In the genomic region with DNA sequence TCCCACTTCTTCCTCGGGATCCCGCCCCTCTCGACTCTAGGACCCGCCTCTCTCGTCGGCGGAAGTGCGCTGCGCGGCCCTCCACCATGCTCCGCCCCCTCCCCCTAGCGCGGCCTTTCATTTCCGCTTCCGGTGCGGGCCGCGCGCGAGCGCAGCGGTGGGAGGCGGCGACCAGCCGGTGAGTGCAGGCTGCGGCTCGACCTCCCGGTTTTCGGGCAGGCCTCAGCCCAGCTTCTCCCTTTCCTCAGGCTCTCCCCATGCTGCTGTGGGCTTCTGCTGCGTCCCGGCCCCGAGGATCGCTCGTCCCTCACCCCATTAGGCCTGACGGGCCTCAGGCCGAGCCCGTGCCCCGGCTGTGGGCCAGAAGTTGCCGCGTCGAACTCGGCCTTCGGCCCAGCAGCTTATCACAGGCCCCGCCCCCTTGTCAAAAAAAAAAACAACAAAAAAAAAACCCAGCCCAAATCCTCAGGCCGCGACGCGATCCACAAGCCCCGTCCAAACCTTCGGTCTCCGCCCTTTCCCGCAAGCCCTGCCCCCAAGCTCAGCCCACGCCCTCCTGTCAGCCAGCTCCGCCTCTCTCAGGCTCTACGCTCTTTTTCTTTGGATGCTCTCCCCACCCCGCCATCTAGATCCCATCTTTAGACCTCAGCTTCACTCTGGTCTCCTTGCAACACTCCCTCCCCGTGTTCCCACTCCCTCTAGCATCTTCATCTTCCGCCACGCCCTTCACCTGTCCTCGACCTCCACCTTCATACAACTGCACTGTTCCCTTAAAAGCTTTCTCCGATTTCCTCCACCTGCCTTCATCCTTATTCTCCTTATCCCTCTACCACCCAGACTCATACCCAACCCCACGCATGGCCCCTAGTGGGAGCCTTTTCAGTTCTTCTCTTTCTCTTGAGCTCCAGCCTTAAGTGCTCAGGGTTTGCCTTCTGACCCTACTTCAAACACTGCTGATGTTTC, we compare ENCODE assay signal across 1 cellular context.
TF ChIP-seq lines count a peak whose summit lies in the region.

A gene with protein sequence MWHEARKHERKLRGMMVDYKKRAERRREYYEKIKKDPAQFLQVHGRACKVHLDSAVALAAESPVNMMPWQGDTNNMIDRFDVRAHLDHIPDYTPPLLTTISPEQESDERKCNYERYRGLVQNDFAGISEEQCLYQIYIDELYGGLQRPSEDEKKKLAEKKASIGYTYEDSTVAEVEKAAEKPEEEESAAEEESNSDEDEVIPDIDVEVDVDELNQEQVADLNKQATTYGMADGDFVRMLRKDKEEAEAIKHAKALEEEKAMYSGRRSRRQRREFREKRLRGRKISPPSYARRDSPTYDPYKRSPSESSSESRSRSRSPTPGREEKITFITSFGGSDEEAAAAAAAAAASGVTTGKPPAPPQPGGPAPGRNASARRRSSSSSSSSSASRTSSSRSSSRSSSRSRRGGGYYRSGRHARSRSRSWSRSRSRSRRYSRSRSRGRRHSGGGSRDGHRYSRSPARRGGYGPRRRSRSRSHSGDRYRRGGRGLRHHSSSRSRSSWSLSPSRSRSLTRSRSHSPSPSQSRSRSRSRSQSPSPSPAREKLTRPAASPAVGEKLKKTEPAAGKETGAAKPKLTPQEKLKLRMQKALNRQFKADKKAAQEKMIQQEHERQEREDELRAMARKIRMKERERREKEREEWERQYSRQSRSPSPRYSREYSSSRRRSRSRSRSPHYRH (plus strand): TSS at position 115 of the 963 bp plus-strand sequence. CDS start 1,168 bp downstream, outside the sequence.

TF ChIP-seq in HepG2, 621 proteins besides CTCF, POLR2A, EP300 and RAD21 (continued from another document and continues in another):
- TF ChIP-seq, protein P1, sequence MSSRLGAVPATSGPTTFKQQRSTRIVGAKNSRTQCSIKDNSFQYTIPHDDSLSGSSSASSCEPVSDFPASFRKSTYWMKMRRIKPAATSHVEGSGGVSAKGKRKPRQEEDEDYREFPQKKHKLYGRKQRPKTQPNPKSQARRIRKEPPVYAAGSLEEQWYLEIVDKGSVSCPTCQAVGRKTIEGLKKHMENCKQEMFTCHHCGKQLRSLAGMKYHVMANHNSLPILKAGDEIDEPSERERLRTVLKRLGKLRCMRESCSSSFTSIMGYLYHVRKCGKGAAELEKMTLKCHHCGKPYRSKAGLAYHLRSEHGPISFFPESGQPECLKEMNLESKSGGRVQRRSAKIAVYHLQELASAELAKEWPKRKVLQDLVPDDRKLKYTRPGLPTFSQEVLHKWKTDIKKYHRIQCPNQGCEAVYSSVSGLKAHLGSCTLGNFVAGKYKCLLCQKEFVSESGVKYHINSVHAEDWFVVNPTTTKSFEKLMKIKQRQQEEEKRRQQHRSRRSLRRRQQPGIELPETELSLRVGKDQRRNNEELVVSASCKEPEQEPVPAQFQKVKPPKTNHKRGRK (CRISPR knock-in tag; IDR thresholded peaks at IDR 0.05) = no peak
- TF ChIP-seq MED13 (CRISPR knock-in tag; IDR thresholded peaks at IDR 0.05) = peak; percentile 80; the same call in 1 of the 2 replicates
- peak; percentile 86 for TF ChIP-seq ETV5 (CRISPR knock-in tag; IDR thresholded peaks at IDR 0.05; ENCODE audit: borderline replicate concordance)
- no peak for TF ChIP-seq ZNF792 (CRISPR knock-in tag; IDR thresholded peaks at IDR 0.05)
- no peak for TF ChIP-seq ZNF761 (CRISPR knock-in tag; conservative IDR thresholded peaks at IDR 0.05)
- peak; percentile 98 for TF ChIP-seq NR2C2 (CRISPR knock-in tag; IDR thresholded peaks at IDR 0.05; ENCODE audit: borderline replicate concordance)
- TF ChIP-seq KLF16 (CRISPR knock-in tag; IDR thresholded peaks at IDR 0.05) = peak in 1 of 2 experiments; percentile 85; a peak in 2 of 4 replicates
- TF ChIP-seq CHD2 (IDR thresholded peaks at IDR 0.05; ENCODE audit: low read depth, low read length) = 0 out of 2 replicates have a peak, but pooled peaks have one; percentile 18
- peak; percentile 87 for TF ChIP-seq ELF1 (CRISPR knock-in tag; IDR thresholded peaks at IDR 0.05)
- TF ChIP-seq, protein P2, sequence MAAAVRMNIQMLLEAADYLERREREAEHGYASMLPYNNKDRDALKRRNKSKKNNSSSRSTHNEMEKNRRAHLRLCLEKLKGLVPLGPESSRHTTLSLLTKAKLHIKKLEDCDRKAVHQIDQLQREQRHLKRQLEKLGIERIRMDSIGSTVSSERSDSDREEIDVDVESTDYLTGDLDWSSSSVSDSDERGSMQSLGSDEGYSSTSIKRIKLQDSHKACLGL (CRISPR knock-in tag; IDR thresholded peaks at IDR 0.05) = peak; percentile 74
- peak; percentile 55; the same call in 1 of the 2 replicates for TF ChIP-seq ZNF605 (CRISPR knock-in tag; IDR thresholded peaks at IDR 0.05)
- TF ChIP-seq, protein P3, sequence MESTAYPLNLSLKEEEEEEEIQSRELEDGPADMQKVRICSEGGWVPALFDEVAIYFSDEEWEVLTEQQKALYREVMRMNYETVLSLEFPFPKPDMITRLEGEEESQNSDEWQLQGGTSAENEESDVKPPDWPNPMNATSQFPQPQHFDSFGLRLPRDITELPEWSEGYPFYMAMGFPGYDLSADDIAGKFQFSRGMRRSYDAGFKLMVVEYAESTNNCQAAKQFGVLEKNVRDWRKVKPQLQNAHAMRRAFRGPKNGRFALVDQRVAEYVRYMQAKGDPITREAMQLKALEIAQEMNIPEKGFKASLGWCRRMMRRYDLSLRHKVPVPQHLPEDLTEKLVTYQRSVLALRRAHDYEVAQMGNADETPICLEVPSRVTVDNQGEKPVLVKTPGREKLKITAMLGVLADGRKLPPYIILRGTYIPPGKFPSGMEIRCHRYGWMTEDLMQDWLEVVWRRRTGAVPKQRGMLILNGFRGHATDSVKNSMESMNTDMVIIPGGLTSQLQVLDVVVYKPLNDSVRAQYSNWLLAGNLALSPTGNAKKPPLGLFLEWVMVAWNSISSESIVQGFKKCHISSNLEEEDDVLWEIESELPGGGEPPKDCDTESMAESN (CRISPR knock-in tag; conservative IDR thresholded peaks at IDR 0.05) = peak; percentile 74
- TF ChIP-seq ATRX (CRISPR knock-in tag; IDR thresholded peaks at IDR 0.05; ENCODE audit: borderline replicate concordance) = no peak
- peak; percentile 12 for TF ChIP-seq SKI (IDR thresholded peaks at IDR 0.05; ENCODE audit: partially characterized antibody)
- no peak for TF ChIP-seq SRSF4 (IDR thresholded peaks at IDR 0.05; ENCODE audit: low read depth, low read length, poor library complexity, severe bottlenecking)
- TF ChIP-seq NCOR1 (IDR thresholded peaks at IDR 0.05; ENCODE audit: borderline replicate concordance, low read length) = no peak
- no peak for TF ChIP-seq ZNF446 (CRISPR knock-in tag; IDR thresholded peaks at IDR 0.05)
- TF ChIP-seq, protein P4, sequence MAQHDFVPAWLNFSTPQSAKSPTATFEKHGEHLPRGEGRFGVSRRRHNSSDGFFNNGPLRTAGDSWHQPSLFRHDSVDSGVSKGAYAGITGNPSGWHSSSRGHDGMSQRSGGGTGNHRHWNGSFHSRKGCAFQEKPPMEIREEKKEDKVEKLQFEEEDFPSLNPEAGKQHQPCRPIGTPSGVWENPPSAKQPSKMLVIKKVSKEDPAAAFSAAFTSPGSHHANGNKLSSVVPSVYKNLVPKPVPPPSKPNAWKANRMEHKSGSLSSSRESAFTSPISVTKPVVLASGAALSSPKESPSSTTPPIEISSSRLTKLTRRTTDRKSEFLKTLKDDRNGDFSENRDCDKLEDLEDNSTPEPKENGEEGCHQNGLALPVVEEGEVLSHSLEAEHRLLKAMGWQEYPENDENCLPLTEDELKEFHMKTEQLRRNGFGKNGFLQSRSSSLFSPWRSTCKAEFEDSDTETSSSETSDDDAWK (CRISPR knock-in tag; IDR thresholded peaks at IDR 0.05) = no peak
- no peak for TF ChIP-seq TCF7 (IDR thresholded peaks at IDR 0.05; ENCODE audit: low read depth)
- TF ChIP-seq ELF4 (CRISPR knock-in tag; IDR thresholded peaks at IDR 0.05; ENCODE audit: borderline replicate concordance) = no peak; the same call in 1 of the 2 replicates
- TF ChIP-seq CEBPG (CRISPR knock-in tag; IDR thresholded peaks at IDR 0.05) = no peak
- TF ChIP-seq MXI1 (IDR thresholded peaks at IDR 0.05; ENCODE audit: borderline replicate concordance, low read depth, low read length) = peak; percentile 68; the same call in 1 of the 3 replicates
- TF ChIP-seq, protein P5, sequence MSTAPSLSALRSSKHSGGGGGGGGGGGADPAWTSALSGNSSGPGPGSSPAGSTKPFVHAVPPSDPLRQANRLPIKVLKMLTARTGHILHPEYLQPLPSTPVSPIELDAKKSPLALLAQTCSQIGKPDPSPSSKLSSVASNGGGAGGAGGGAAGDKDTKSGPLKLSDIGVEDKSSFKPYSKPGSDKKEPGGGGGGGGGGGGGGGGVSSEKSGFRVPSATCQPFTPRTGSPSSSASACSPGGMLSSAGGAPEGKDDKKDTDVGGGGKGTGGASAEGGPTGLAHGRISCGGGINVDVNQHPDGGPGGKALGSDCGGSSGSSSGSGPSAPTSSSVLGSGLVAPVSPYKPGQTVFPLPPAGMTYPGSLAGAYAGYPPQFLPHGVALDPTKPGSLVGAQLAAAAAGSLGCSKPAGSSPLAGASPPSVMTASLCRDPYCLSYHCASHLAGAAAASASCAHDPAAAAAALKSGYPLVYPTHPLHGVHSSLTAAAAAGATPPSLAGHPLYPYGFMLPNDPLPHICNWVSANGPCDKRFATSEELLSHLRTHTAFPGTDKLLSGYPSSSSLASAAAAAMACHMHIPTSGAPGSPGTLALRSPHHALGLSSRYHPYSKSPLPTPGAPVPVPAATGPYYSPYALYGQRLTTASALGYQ (CRISPR knock-in tag; IDR thresholded peaks at IDR 0.05) = 0 out of 2 replicates have a peak, but pooled peaks have one; percentile 62
- peak; percentile 82 for TF ChIP-seq ZNF317 (CRISPR knock-in tag; IDR thresholded peaks at IDR 0.05)
- TF ChIP-seq, protein P6, sequence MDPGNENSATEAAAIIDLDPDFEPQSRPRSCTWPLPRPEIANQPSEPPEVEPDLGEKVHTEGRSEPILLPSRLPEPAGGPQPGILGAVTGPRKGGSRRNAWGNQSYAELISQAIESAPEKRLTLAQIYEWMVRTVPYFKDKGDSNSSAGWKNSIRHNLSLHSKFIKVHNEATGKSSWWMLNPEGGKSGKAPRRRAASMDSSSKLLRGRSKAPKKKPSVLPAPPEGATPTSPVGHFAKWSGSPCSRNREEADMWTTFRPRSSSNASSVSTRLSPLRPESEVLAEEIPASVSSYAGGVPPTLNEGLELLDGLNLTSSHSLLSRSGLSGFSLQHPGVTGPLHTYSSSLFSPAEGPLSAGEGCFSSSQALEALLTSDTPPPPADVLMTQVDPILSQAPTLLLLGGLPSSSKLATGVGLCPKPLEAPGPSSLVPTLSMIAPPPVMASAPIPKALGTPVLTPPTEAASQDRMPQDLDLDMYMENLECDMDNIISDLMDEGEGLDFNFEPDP (CRISPR knock-in tag; conservative IDR thresholded peaks at IDR 0.05) = no peak
- no peak for TF ChIP-seq SP1 (IDR thresholded peaks at IDR 0.05)
- no peak; the same call in none of the 2 replicates for TF ChIP-seq SP1 (CRISPR knock-in tag; IDR thresholded peaks at IDR 0.05)
- TF ChIP-seq STAT5B (CRISPR knock-in tag; IDR thresholded peaks at IDR 0.05) = no peak
- TF ChIP-seq SSRP1 (CRISPR knock-in tag; IDR thresholded peaks at IDR 0.05) = 0 out of 2 replicates have a peak, but pooled peaks have one; percentile 50
- TF ChIP-seq RFX1 (IDR thresholded peaks at IDR 0.05) = no peak
- no peak for TF ChIP-seq PAX8 (CRISPR knock-in tag; IDR thresholded peaks at IDR 0.05; ENCODE audit: borderline replicate concordance)
- 0 out of 2 replicates have a peak, but pooled peaks have one; percentile 75 for TF ChIP-seq ZNF333 (CRISPR knock-in tag; IDR thresholded peaks at IDR 0.05; ENCODE audit: borderline replicate concordance)
- no peak for TF ChIP-seq PHF5A (CRISPR knock-in tag; IDR thresholded peaks at IDR 0.05; ENCODE audit: low read depth, unreplicated experiment)
- TF ChIP-seq CREB1 (IDR thresholded peaks at IDR 0.05) = peak; percentile 47
- TF ChIP-seq CREB1 (CRISPR knock-in tag; IDR thresholded peaks at IDR 0.05) = peak; percentile 76
- no peak for TF ChIP-seq ZNF530 (CRISPR knock-in tag; IDR thresholded peaks at IDR 0.05; ENCODE audit: low read depth)
- TF ChIP-seq, protein P7, sequence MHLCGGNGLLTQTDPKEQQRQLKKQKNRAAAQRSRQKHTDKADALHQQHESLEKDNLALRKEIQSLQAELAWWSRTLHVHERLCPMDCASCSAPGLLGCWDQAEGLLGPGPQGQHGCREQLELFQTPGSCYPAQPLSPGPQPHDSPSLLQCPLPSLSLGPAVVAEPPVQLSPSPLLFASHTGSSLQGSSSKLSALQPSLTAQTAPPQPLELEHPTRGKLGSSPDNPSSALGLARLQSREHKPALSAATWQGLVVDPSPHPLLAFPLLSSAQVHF (CRISPR knock-in tag; IDR thresholded peaks at IDR 0.05) = no peak
- TF ChIP-seq RELA (CRISPR knock-in tag; IDR thresholded peaks at IDR 0.05) = no peak
- no peak for TF ChIP-seq ZNF205 (CRISPR knock-in tag; IDR thresholded peaks at IDR 0.05)
- TF ChIP-seq ZEB1 (IDR thresholded peaks at IDR 0.05; ENCODE audit: insufficient replicate concordance, low read depth) = no peak
- TF ChIP-seq, protein P8, sequence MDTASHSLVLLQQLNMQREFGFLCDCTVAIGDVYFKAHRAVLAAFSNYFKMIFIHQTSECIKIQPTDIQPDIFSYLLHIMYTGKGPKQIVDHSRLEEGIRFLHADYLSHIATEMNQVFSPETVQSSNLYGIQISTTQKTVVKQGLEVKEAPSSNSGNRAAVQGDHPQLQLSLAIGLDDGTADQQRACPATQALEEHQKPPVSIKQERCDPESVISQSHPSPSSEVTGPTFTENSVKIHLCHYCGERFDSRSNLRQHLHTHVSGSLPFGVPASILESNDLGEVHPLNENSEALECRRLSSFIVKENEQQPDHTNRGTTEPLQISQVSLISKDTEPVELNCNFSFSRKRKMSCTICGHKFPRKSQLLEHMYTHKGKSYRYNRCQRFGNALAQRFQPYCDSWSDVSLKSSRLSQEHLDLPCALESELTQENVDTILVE (CRISPR knock-in tag; IDR thresholded peaks at IDR 0.05) = peak; percentile 40; the same call in 1 of the 2 replicates
- no peak for TF ChIP-seq EZH2 (conservative IDR thresholded peaks at IDR 0.05; ENCODE audit: low read depth, low read length)
- peak; percentile 46; the same call in 1 of the 2 replicates for TF ChIP-seq HIVEP1 (CRISPR knock-in tag; IDR thresholded peaks at IDR 0.05)
- TF ChIP-seq, protein P9, sequence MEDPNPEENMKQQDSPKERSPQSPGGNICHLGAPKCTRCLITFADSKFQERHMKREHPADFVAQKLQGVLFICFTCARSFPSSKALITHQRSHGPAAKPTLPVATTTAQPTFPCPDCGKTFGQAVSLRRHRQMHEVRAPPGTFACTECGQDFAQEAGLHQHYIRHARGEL (CRISPR knock-in tag; IDR thresholded peaks at IDR 0.05) = peak; percentile 47; the same call in 1 of the 2 replicates
- TF ChIP-seq ZNF264 (CRISPR knock-in tag; IDR thresholded peaks at IDR 0.05) = peak; percentile 86
- TF ChIP-seq ARHGAP35 (CRISPR knock-in tag; IDR thresholded peaks at IDR 0.05; ENCODE audit: borderline replicate concordance) = no peak
- TF ChIP-seq PAWR (CRISPR knock-in tag; IDR thresholded peaks at IDR 0.05; ENCODE audit: borderline replicate concordance) = no peak
- no peak for TF ChIP-seq KDM6A (CRISPR knock-in tag; IDR thresholded peaks at IDR 0.05; ENCODE audit: low read depth)
- TF ChIP-seq, protein P10, sequence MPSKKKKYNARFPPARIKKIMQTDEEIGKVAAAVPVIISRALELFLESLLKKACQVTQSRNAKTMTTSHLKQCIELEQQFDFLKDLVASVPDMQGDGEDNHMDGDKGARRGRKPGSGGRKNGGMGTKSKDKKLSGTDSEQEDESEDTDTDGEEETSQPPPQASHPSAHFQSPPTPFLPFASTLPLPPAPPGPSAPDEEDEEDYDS (CRISPR knock-in tag; IDR thresholded peaks at IDR 0.05) = peak; percentile 72
- TF ChIP-seq, protein P11, sequence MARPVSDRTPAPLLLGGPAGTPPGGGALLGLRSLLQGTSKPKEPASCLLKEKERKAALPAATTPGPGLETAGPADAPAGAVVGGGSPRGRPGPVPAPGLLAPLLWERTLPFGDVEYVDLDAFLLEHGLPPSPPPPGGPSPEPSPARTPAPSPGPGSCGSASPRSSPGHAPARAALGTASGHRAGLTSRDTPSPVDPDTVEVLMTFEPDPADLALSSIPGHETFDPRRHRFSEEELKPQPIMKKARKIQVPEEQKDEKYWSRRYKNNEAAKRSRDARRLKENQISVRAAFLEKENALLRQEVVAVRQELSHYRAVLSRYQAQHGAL (CRISPR knock-in tag; IDR thresholded peaks at IDR 0.05; ENCODE audit: not compliant biosample characterization) = no peak
